Comparison of ENCODE assay signal across 31 cellular contexts in the genomic region with DNA sequence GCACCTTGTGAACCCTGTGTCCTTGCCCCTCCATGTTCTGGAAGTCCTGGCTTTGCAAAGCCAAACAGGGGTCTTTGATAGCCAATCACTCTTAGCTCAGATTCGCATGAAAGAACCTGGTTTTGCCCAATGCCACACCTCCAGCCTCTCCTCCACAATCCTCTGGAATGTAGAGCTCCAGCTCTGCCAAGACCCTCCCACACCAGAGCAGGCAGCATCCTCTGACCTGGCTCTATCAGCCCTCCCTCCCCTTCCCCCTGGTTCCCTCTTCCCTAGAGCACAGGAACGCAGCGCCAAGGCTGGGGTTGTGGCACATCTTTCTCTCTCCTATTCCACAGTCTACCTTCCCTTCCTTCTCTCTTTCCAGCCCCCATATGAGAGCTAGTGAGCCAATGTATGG.
"Had no signal": no experiment of that assay in that cellular context is flagged by ENCODE, and none has a peak within 500 bp of the region (broad histone marks: within the 10 kb centered on the region; RNA-seq: fewer than 3 reads in every experiment).

No MANE protein-coding gene starts in this region.

- H3K4me3 Mint-ChIP-seq: activated naive CD4-positive, alpha-beta T cell treated with anti-CD3 and anti-CD28 coated beads, Interleukin-2, amount 10 ng/mL, durations not matched to agents 7 days and 5 days; activated naive CD8-positive, alpha-beta T cell treated with anti-CD3 and anti-CD28 coated beads, Interleukin-2, amount 10 ng/mL, durations not matched to agents 7 days and 5 days; activated T-helper 1 cell treated with anti-CD3 and anti-CD28 coated beads, Interleukin-12 subunit alpha, Interleukin-12 subunit beta, Interleukin-2, Interleukin-4 antibody, amounts not matched to agents 30 ng/mL and 10 ng/mL and 1 ng/mL, durations not matched to agents 14 hours and 24 hours and 36 hours; immature natural killer cell; natural killer cell treated with Interleukin-12 subunit alpha and Interleukin-12 subunit beta and Interleukin-15 and Interleukin-18, amount 100 ng/mL, for 72 hours; stimulated activated naive CD8-positive, alpha-beta T cell treated with anti-CD3 and anti-CD28 coated beads, Interleukin-15, amount 100 ng/mL, for 72 hours had no signal

- H3K9me3 ChIP-seq: breast epithelium, left ventricle myocardium inferior, mucosa of descending colon, right lobe of liver had no signal

- H3K4me1 ChIP-seq: breast epithelium, tibial artery had no signal

- H3K36me3 ChIP-seq: breast epithelium, left ventricle myocardium inferior, right lobe of liver, tibial artery had no signal

- DNase-seq: activated CD4-positive, alpha-beta T cell treated with anti-CD3 and anti-CD28 coated beads for 48 hours; activated CD4-positive, alpha-beta T cell treated with anti-CD3 and anti-CD28 coated beads, Interleukin-2, amount 50 U/mL, for 48 hours; activated CD8-positive, alpha-beta memory T cell treated with anti-CD3 and anti-CD28 coated beads for 24 hours; activated effector memory CD4-positive, alpha-beta T cell treated with anti-CD3 and anti-CD28 coated beads, Interleukin-2, amount 50 U/mL, for 16 hours; activated naive CD4-positive, alpha-beta T cell treated with anti-CD3 and anti-CD28 coated beads, Interleukin-2, amount 10 ng/mL, durations not matched to agents 7 days and 5 days; activated naive CD8-positive, alpha-beta T cell treated with anti-CD3 and anti-CD28 coated beads, Interleukin-2, amount 10 ng/mL, durations not matched to agents 7 days and 5 days; activated T-cell treated with anti-CD3 and anti-CD28 coated beads, Interleukin-2, amount 50 U/mL, for 1 hour; amniotic stem cell; central memory CD4-positive, alpha-beta T cell; foreskin fibroblast; head of caudate nucleus; hippocampal formation; immature natural killer cell; kidney; left ventricle myocardium inferior; mesendoderm; mucosa of descending colon; right lobe of liver; stimulated activated CD4-positive, alpha-beta T cell treated with anti-CD3 and anti-CD28 coated beads, Interleukin-2, amount 100 ng/mL, for 48 hours; stimulated activated naive CD8-positive, alpha-beta T cell treated with anti-CD3 and anti-CD28 coated beads, Interleukin-15, amount 100 ng/mL, for 72 hours; substantia nigra; T-helper 9 cell had no signal

- H3K27ac Mint-ChIP-seq: activated naive CD4-positive, alpha-beta T cell treated with anti-CD3 and anti-CD28 coated beads, Interleukin-2, amount 10 ng/mL, durations not matched to agents 7 days and 5 days; activated naive CD8-positive, alpha-beta T cell treated with anti-CD3 and anti-CD28 coated beads, Interleukin-2, amount 10 ng/mL, durations not matched to agents 7 days and 5 days; activated T-helper 1 cell treated with anti-CD3 and anti-CD28 coated beads, Interleukin-12 subunit alpha, Interleukin-12 subunit beta, Interleukin-2, Interleukin-4 antibody, amounts not matched to agents 30 ng/mL and 10 ng/mL and 1 ng/mL, durations not matched to agents 14 hours and 24 hours and 36 hours; immature natural killer cell; natural killer cell treated with Interleukin-12 subunit alpha and Interleukin-12 subunit beta and Interleukin-15 and Interleukin-18, amount 100 ng/mL, for 72 hours; progenitor cell of endocrine pancreas; stimulated activated naive CD8-positive, alpha-beta T cell treated with anti-CD3 and anti-CD28 coated beads, Interleukin-15, amount 100 ng/mL, for 72 hours had no signal

- H3K36me3 Mint-ChIP-seq: activated naive CD4-positive, alpha-beta T cell treated with anti-CD3 and anti-CD28 coated beads, Interleukin-2, amount 10 ng/mL, durations not matched to agents 7 days and 5 days; activated naive CD8-positive, alpha-beta T cell treated with anti-CD3 and anti-CD28 coated beads, Interleukin-2, amount 10 ng/mL, durations not matched to agents 7 days and 5 days; immature natural killer cell; natural killer cell treated with Interleukin-12 subunit alpha and Interleukin-12 subunit beta and Interleukin-15 and Interleukin-18, amount 100 ng/mL, for 72 hours had no signal

- H3K27me3 ChIP-seq: breast epithelium, right lobe of liver, tibial artery had no signal

- H3K27ac ChIP-seq: breast epithelium, left ventricle myocardium inferior, right lobe of liver, tibial artery, VCaP had no signal

- H3K9me3 Mint-ChIP-seq: activated naive CD4-positive, alpha-beta T cell treated with anti-CD3 and anti-CD28 coated beads, Interleukin-2, amount 10 ng/mL, durations not matched to agents 7 days and 5 days; activated naive CD8-positive, alpha-beta T cell treated with anti-CD3 and anti-CD28 coated beads, Interleukin-2, amount 10 ng/mL, durations not matched to agents 7 days and 5 days; activated T-helper 1 cell treated with anti-CD3 and anti-CD28 coated beads, Interleukin-12 subunit alpha, Interleukin-12 subunit beta, Interleukin-2, Interleukin-4 antibody, amounts not matched to agents 30 ng/mL and 10 ng/mL and 1 ng/mL, durations not matched to agents 14 hours and 24 hours and 36 hours; immature natural killer cell; natural killer cell treated with Interleukin-12 subunit alpha and Interleukin-12 subunit beta and Interleukin-15 and Interleukin-18, amount 100 ng/mL, for 72 hours; stimulated activated naive CD8-positive, alpha-beta T cell treated with anti-CD3 and anti-CD28 coated beads, Interleukin-15, amount 100 ng/mL, for 72 hours had no signal

- H3K4me3 ChIP-seq: breast epithelium, left ventricle myocardium inferior, lung, mucosa of descending colon, right lobe of liver, tibial artery had no signal

- ATAC-seq: activated CD4-positive, CD25-positive, alpha-beta regulatory T cell treated with anti-CD3 and anti-CD28 coated beads, Interleukin-2, amount 50 U/mL, for 24 hours; esophagus mucosa; mucosa of descending colon; right lobe of liver; stimulated activated naive CD8-positive, alpha-beta T cell treated with anti-CD3 and anti-CD28 coated beads, Interleukin-15, amount 100 ng/mL, for 72 hours had no signal
